In genomic region chr7:3244241-3244814, GRCh38 we compare ENCODE assay signal across 14 cellular contexts. TPM values are rescaled to one million over a fixed set of nuclear protein-coding genes. Genes with fewer than 3 reads are reported as not detected.
DNase-seq lines count a peak whose midpoint lies in the region; ATAC-seq and TF ChIP-seq lines count a peak whose summit lies in the region.
"Had no signal": no experiment of that assay in that cellular context is flagged by ENCODE, and none has a peak within 500 bp of the region (broad histone marks: within the 10 kb centered on the region; RNA-seq: fewer than 3 reads in every experiment).

No MANE protein-coding gene starts in this region.

- in situ Hi-C loops in IMR-90 (cut with MboI; ENCODE audit: low sequenced_read_pairs) = no loop called here

- H4K8ac ChIP-seq in IMR-90 (ENCODE audit: low read depth in 2 of 2, low read length in 2 of 2) = peak overlapping the region; percentile 12 to 55; a peak in 1 of 4 replicates

- no peaks in the 10 kb centered on the region for H3K79me1 ChIP-seq in IMR-90 (ENCODE audit: low read depth in 1 of 2, low read length in 2 of 2)

- peak overlapping the region; percentile 16 for H2AFZ ChIP-seq in IMR-90 (replicated peaks; ENCODE audit: low read length, poor library complexity)

- H2BK15ac ChIP-seq in IMR-90 (ENCODE audit: low read depth, low read length) = no peak overlapping the region; the same call in 2 of the 3 replicates

- H3K27ac ChIP-seq in IMR-90 (ENCODE audit: insufficient read depth, low read length) = peak overlapping the region; percentile 75

- no CpG with 5 or more reads among the region's 7 CpGs for WGBS in IMR-90 (ENCODE audit: extremely low coverage in 2 of 2, insufficient read length in 1 of 2), 2 experiments

- no peak overlapping the region for H3K4me3 ChIP-seq in IMR-90 (ENCODE audit: insufficient read depth, low read depth, low read length)

- intact Hi-C loops in IMR-90 (cut with micrococcal nuclease) = no loop called here
- intact Hi-C loops in Right ventricle myocardium inferior (cut with DNase I) = no loop called here

- peaks cover 16% of the 10 kb centered on the region; the same call in 1 of the 2 replicates for H3K4me1 ChIP-seq in IMR-90 (ENCODE audit: control insufficient read depth, insufficient read depth, low read length)

- H3K36me3 Mint-ChIP-seq in activated naive CD4-positive, alpha-beta T cell treated with anti-CD3 and anti-CD28 coated beads, Interleukin-2, amount 50 U/mL, for 72 hours = peaks cover 8 to 10% of the 10 kb centered on the region in 2 donors
- H3K36me3 Mint-ChIP-seq: CD14-positive monocyte had no signal

- peak overlapping the region; percentile 61 for H4K5ac ChIP-seq in IMR-90 (ENCODE audit: low read depth, low read length)

- no TSS peak for BruUV-seq in IMR-90 (replicated peaks; lab: Mats Ljungman, UMichigan)

- no peaks in the 10 kb centered on the region for H3K36me3 ChIP-seq in IMR-90 (ENCODE audit: control insufficient read depth, insufficient read depth, low read length)

- 0 out of 2 replicates have a peak overlapping the region, but pooled peaks have one; percentile 10 for H3K14ac ChIP-seq in IMR-90 (replicated peaks; ENCODE audit: low read depth, low read length)

- DNase-seq in COLO829 (ENCODE audit: low spot score) (peak; percentile 28), IMR-90 (peak; percentile 92), astrocyte of the hippocampus (ENCODE audit: low read depth, low spot score) (peak; percentile 83), kidney tubule cell (ENCODE audit: low spot score) (peak; percentile 74), NCI-H1105 (lab: John Stamatoyannopoulos, UW) (no peak), Right ventricle myocardium inferior (ENCODE audit: missing footprints) (no peak)
- DNase-seq in activated naive CD4-positive, alpha-beta T cell treated with anti-CD3 and anti-CD28 coated beads, Interleukin-2, amount 50 U/mL, for 72 hours (ENCODE audit: low spot score in 2 of 2) = no peak
- DNase-seq in stimulated activated CD4-positive, alpha-beta T cell treated with anti-CD3 and anti-CD28 coated beads, Interleukin-1b, Interleukin-23, amount 100 ng/mL, for 48 hours = no peak
- DNase-seq: KBM-7; NK-92 treated with Interleukin-12 subunit alpha and Interleukin-12 subunit beta, amount 100 ng/mL, for 24 hours had no signal

- peak overlapping the region; percentile 58 for H3K4me2 ChIP-seq in IMR-90 (ENCODE audit: low read depth, low read length)

- H2BK120ac ChIP-seq in IMR-90 (ENCODE audit: low read depth, low read length) = peak overlapping the region; percentile 58

- no peak for TF ChIP-seq POLR2A in IMR-90 (IDR thresholded peaks at IDR 0.05; ENCODE audit: low read depth, low read length)

- H3K27me3 ChIP-seq in IMR-90 (ENCODE audit: control insufficient read depth, insufficient read depth, low read length) = no peaks in the 10 kb centered on the region

- no peak for TF ChIP-seq CTCF in IMR-90 (conservative IDR thresholded peaks at IDR 0.05; ENCODE audit: low read depth, low read length)

- peak overlapping the region; percentile 41; the same call in 1 of the 2 replicates for H3K56ac ChIP-seq in IMR-90 (ENCODE audit: extremely low read depth, insufficient read depth, low read length)

- peak overlapping the region; percentile 68 for H3K18ac ChIP-seq in IMR-90 (ENCODE audit: low read depth, low read length)

- no peaks in the 10 kb centered on the region for H4K20me1 ChIP-seq in IMR-90 (ENCODE audit: insufficient read depth, low read length)

- POLR2A ChIA-PET in IMR-90 (lab: Charles Lee; ENCODE audit: unreplicated experiment) = no interaction called here

- H3K9ac ChIP-seq in IMR-90 (ENCODE audit: low read depth, low read length) = 0 out of 2 replicates have a peak overlapping the region, but pooled peaks have one; percentile 10

- H3K9me3 ChIP-seq in IMR-90 (ENCODE audit: control insufficient read depth, insufficient read depth, low read length) = peaks cover 5% of the 10 kb centered on the region; the same call in 1 of the 2 replicates

- ATAC-seq in IMR-90 (ENCODE audit: low read depth) (peak; percentile 88), Right ventricle myocardium inferior (no peak)
- no peak for ATAC-seq in activated naive CD4-positive, alpha-beta T cell treated with anti-CD3 and anti-CD28 coated beads, Interleukin-2, amount 50 U/mL, for 72 hours

- H2BK5ac ChIP-seq in IMR-90 (ENCODE audit: low read depth, low read length, poor library complexity, severe bottlenecking) = peak overlapping the region; percentile 26

- H3K9me3 Mint-ChIP-seq in activated naive CD4-positive, alpha-beta T cell treated with anti-CD3 and anti-CD28 coated beads, Interleukin-2, amount 50 U/mL, for 72 hours = peaks cover 0 to 10% of the 10 kb centered on the region in 2 donors

- peak overlapping the region; percentile 37 for H3K4ac ChIP-seq in IMR-90 (ENCODE audit: low read depth, low read length)

- no peak overlapping the region for H2AK9ac ChIP-seq in IMR-90 (replicated peaks; ENCODE audit: low read depth, low read length, poor library complexity)

- no peak overlapping the region for H3K27ac Mint-ChIP-seq in activated naive CD4-positive, alpha-beta T cell treated with anti-CD3 and anti-CD28 coated beads, Interleukin-2, amount 50 U/mL, for 72 hours
- H3K27ac Mint-ChIP-seq: activated T-helper 2 cell treated with anti-CD3 and anti-CD28 coated beads, Interferon-gamma antibody, Interleukin-2, Interleukin-4, amounts not matched to agents 10 μg/mL and 5 μg/mL and 100 μg/mL, durations not matched to agents 14 hours and 24 hours and 36 hours; CD14-positive monocyte; dendritic cell treated with granulocyte-macrophage colony-stimulating factor and Interleukin-4, amounts not matched to agents 40 ng/mL and 50 ng/mL, for 4 days; stimulated activated naive CD8-positive, alpha-beta T cell treated with anti-CD3 and anti-CD28 coated beads, Interleukin-15, Interleukin-2, amounts not matched to agents 100 ng/mL and 50 ng/mL, for 24 hours had no signal

- no peak overlapping the region; the same call in 1 of the 2 replicates for H4K91ac ChIP-seq in IMR-90 (ENCODE audit: insufficient read depth, low read depth, low read length)

- H2BK20ac ChIP-seq in IMR-90 (ENCODE audit: low read depth, low read length) = peak overlapping the region; percentile 75

- no peak for TF ChIP-seq RAD21 in IMR-90 (IDR thresholded peaks at IDR 0.05; ENCODE audit: low read length)

- 0 out of 2 replicates have a peak, but pooled peaks cover 4% of the 10 kb centered on the region for H3K9me1 ChIP-seq in IMR-90 (ENCODE audit: insufficient read depth, low read length)

- H3K23ac ChIP-seq in IMR-90 (ENCODE audit: low read depth, low read length) = peak overlapping the region; percentile 31; the same call in 1 of the 2 replicates

- dilution Hi-C loops in IMR-90 (cut with HindIII; ENCODE audit: low sequenced_read_pairs, unreplicated experiment) = no loop called here

- CTCF ChIA-PET in IMR-90 (lab: Yijun Ruan, JAX) = interaction anchor here (0.5 kb wide), 1 partner anchor 741 kb away, joined by 3 read pairs; no protein-coding TSS in a partner anchor

- H2AK5ac ChIP-seq in IMR-90 (ENCODE audit: low read depth, low read length) = no peak overlapping the region

TF ChIP-seq in IMR-90, 13 proteins besides CTCF, POLR2A, EP300 and RAD21:
- no peak for TF ChIP-seq MXI1 (IDR thresholded peaks at IDR 0.05; ENCODE audit: borderline replicate concordance, low read depth, low read length)
- no peak for TF ChIP-seq MAFK (IDR thresholded peaks at IDR 0.05; ENCODE audit: low read depth, low read length)
- no peak for TF ChIP-seq USF2 (IDR thresholded peaks at IDR 0.05; ENCODE audit: low read depth, low read length)
- peak; percentile 79 for TF ChIP-seq FOS (IDR thresholded peaks at IDR 0.05; ENCODE audit: low read depth, low read length)

RNA-seq across cellular contexts. Expression of gene SDK1, which starts 56.7 kb away (rescaled TPM):
- total RNA-seq in IMR-90 (2012; rRNA removed) = 1.1 and 1.6 TPM in 2 replicates
- 1.3 and 1.5 TPM in 2 replicates for polyA plus RNA-seq in IMR-90 (2012; rRNA removed)
- polyA plus RNA-seq in IMR-90 (2012; cell fraction: cytosol; rRNA removed) = 1.0 and 1.4 TPM in 2 replicates
- polyA plus RNA-seq in IMR-90 (2012; cell fraction: nucleus; rRNA removed; ENCODE audit: low replicate concordance) = 3.7 and 4.4 TPM in 2 replicates
- 1 to 10 TPM; 1.3 to 2.1 TPM for total RNA-seq in activated naive CD4-positive, alpha-beta T cell treated with anti-CD3 and anti-CD28 coated beads, Interleukin-2, amount 50 U/mL, for 72 hours
- total RNA-seq in Right ventricle myocardium inferior = 2.3 TPM
- polyA plus RNA-seq: CD14-positive monocyte had no signal

Comparison
In these comparisons a context has a peak if more than half of its experiments do, and no peak if none do; other contexts are left out.
1. DNase-seq: peak in COLO829 (single experiment), IMR-90 (single experiment), astrocyte of the hippocampus (single experiment) and kidney tubule cell (single experiment); none in activated naive CD4-positive, alpha-beta T cell treated with anti-CD3 and anti-CD28 coated beads, Interleukin-2, amount 50 U/mL, for 72 hours (0 of 2), NCI-H1105 (single experiment), stimulated activated CD4-positive, alpha-beta T cell treated with anti-CD3 and anti-CD28 coated beads, Interleukin-1b, Interleukin-23, amount 100 ng/mL, for 48 hours (single experiment) and Right ventricle myocardium inferior (single experiment).